In genomic region chr17:74453665-74454196, GRCh38 we compare ENCODE assay signal across 8 cellular contexts. TPM values are rescaled to one million over a fixed set of nuclear protein-coding genes. Genes with fewer than 3 reads are reported as not detected.
DNase-seq lines count a peak whose midpoint lies in the region; TF ChIP-seq lines count a peak whose summit lies in the region.

No MANE protein-coding gene starts in this region.

- peaks cover 8% of the 10 kb centered on the region for H4K20me1 ChIP-seq in neural progenitor cell (ENCODE audit: low read depth)

- H3K9me3 ChIP-seq in neural progenitor cell (ENCODE audit: low read depth) (no peaks in the 10 kb centered on the region), uterus (no peaks in the 10 kb centered on the region)

- CTCF ChIA-PET in activated naive CD4-positive, alpha-beta T cell treated with anti-CD3 and anti-CD28 coated beads, Interleukin-2, amount 10 ng/mL, durations not matched to agents 7 days and 5 days (lab: Charles Lee): interaction anchor here (0.6 to 8.8 kb wide), 7 partner anchors 15 to 399 kb away, joined by 3 to 107 read pairs (median 5); partner anchors contain the start of gene GPR142

- peaks cover 38% of the 10 kb centered on the region for H3F3A ChIP-seq in neural progenitor cell (ENCODE audit: low read depth)

- DNase-seq in activated naive CD4-positive, alpha-beta T cell treated with anti-CD3 and anti-CD28 coated beads, Interleukin-2, amount 10 ng/mL, durations not matched to agents 7 days and 5 days: peak; percentile 85
- no peak for DNase-seq in activated naive CD4-positive, alpha-beta T cell treated with anti-CD3 and anti-CD28 coated beads, Interleukin-2, amount 50 U/mL, for 16 hours
- DNase-seq in HK-2 (ENCODE audit: unreplicated experiment) (peak; percentile 86), erythroblast (lab: John Stamatoyannopoulos, UW) (peak; percentile 74), neural progenitor cell (ENCODE audit: low spot score) (peak; percentile 97), uterus (no peak), DMS153 treated with DMSO at 0.1 percent for 48 hours (lab: John Stamatoyannopoulos, UW; ENCODE audit: unreplicated experiment) (no peak)
- peak; percentile 46 to 74 for DNase-seq in activated CD4-positive, alpha-beta T cell treated with anti-CD3 and anti-CD28 coated beads for 24 hours (ENCODE audit: low read depth in 2 of 2)

- no peaks in the 10 kb centered on the region for H3K79me2 ChIP-seq in neural progenitor cell (ENCODE audit: low read depth)

- no peak overlapping the region for H3K4me3 Mint-ChIP-seq in activated naive CD4-positive, alpha-beta T cell treated with anti-CD3 and anti-CD28 coated beads, Interleukin-2, amount 10 ng/mL, durations not matched to agents 7 days and 5 days
- H3K4me3 Mint-ChIP-seq in neural progenitor cell: peak overlapping the region; percentile 76

- intact Hi-C loops in uterus (cut with DNase I; ENCODE audit: low total_unique reads): no loop called here

- H3K4me1 ChIP-seq in neural progenitor cell: peaks cover 30% of the 10 kb centered on the region
- H3K4me1 ChIP-seq in uterus: peaks cover 0 to 10% of the 10 kb centered on the region in 2 donors

- H3K27me3 Mint-ChIP-seq in activated naive CD4-positive, alpha-beta T cell treated with anti-CD3 and anti-CD28 coated beads, Interleukin-2, amount 10 ng/mL, durations not matched to agents 7 days and 5 days: peaks cover 91% of the 10 kb centered on the region
- H3K27me3 Mint-ChIP-seq in neural progenitor cell (ENCODE audit: insufficient read depth, low read depth): peaks cover 27% of the 10 kb centered on the region

- peak overlapping the region; percentile 15 for H2AFZ ChIP-seq in neural progenitor cell (replicated peaks)

- H3K27ac Mint-ChIP-seq in activated naive CD4-positive, alpha-beta T cell treated with anti-CD3 and anti-CD28 coated beads, Interleukin-2, amount 10 ng/mL, durations not matched to agents 7 days and 5 days: no peak overlapping the region
- H3K27ac Mint-ChIP-seq in neural progenitor cell: no peak overlapping the region

- no peaks in the 10 kb centered on the region for H3K9me3 Mint-ChIP-seq in activated naive CD4-positive, alpha-beta T cell treated with anti-CD3 and anti-CD28 coated beads, Interleukin-2, amount 10 ng/mL, durations not matched to agents 7 days and 5 days
- no peaks in the 10 kb centered on the region for H3K9me3 Mint-ChIP-seq in neural progenitor cell

- TF ChIP-seq CTCF in neural progenitor cell (IDR thresholded peaks at IDR 0.05) (no peak), uterus (IDR thresholded peaks at IDR 0.05) (no peak)

- peaks cover 41% of the 10 kb centered on the region for H3K4me1 Mint-ChIP-seq in activated naive CD4-positive, alpha-beta T cell treated with anti-CD3 and anti-CD28 coated beads, Interleukin-2, amount 10 ng/mL, durations not matched to agents 7 days and 5 days
- H3K4me1 Mint-ChIP-seq in neural progenitor cell: peaks cover 56% of the 10 kb centered on the region

- no peaks in the 10 kb centered on the region for H3K36me3 Mint-ChIP-seq in activated naive CD4-positive, alpha-beta T cell treated with anti-CD3 and anti-CD28 coated beads, Interleukin-2, amount 10 ng/mL, durations not matched to agents 7 days and 5 days
- no peaks in the 10 kb centered on the region for H3K36me3 Mint-ChIP-seq in neural progenitor cell

- H3K36me3 ChIP-seq in neural progenitor cell: no peaks in the 10 kb centered on the region
- H3K36me3 ChIP-seq in uterus: no peaks in the 10 kb centered on the region

- no peak overlapping the region for H3K9ac ChIP-seq in neural progenitor cell

- H3K27me3 ChIP-seq in neural progenitor cell (peaks cover 38% of the 10 kb centered on the region), uterus (no peaks in the 10 kb centered on the region)

- H3K4me3 ChIP-seq in neural progenitor cell (peak overlapping the region; percentile 52), uterus (peak overlapping the region; percentile 20 to 43)

- peak overlapping the region; percentile 94 for H3K4me2 ChIP-seq in neural progenitor cell

- H3K27ac ChIP-seq in neural progenitor cell (no peak overlapping the region), uterus (peak overlapping the region; percentile 69 to 81)

- no peak for TF ChIP-seq POLR2A in erythroblast (IDR thresholded peaks at IDR 0.05; ENCODE audit: low read length)
- no peak for TF ChIP-seq POLR2A in uterus (IDR thresholded peaks at IDR 0.05)

RNA-seq across cellular contexts. Expression of gene CD300A, which starts 12.7 kb away (rescaled TPM):
- total RNA-seq in neural progenitor cell (ENCODE audit: low replicate concordance): 0.28 TPM in 1 of 2 replicates, not detected in the other
- 10 to 100 TPM in 1 of 4 donors, 1 to 10 TPM in 2, not detected in 1; 3.2 to 10.9 (median 4.0) TPM for total RNA-seq in uterus

RNA-seq across cellular contexts. Expression of gene GPRC5C, which starts 21.8 kb away (rescaled TPM):
- total RNA-seq in neural progenitor cell (ENCODE audit: low replicate concordance): 13.5 and 42.0 TPM in 2 replicates
- 10 to 100 TPM in 3 of 4 donors, 1 to 10 TPM in 1; 2.8 to 56.8 (median 27.6) TPM for total RNA-seq in uterus

Comparison
In these comparisons a context has a peak if more than half of its experiments do, and no peak if none do; other contexts are left out.
1. DNase-seq: peak in activated naive CD4-positive, alpha-beta T cell treated with anti-CD3 and anti-CD28 coated beads, Interleukin-2, amount 10 ng/mL, durations not matched to agents 7 days and 5 days (single experiment), HK-2 (single experiment), activated CD4-positive, alpha-beta T cell treated with anti-CD3 and anti-CD28 coated beads for 24 hours (2 of 2), erythroblast (2 of 2) and neural progenitor cell (single experiment); none in activated naive CD4-positive, alpha-beta T cell treated with anti-CD3 and anti-CD28 coated beads, Interleukin-2, amount 50 U/mL, for 16 hours (single experiment), uterus (0 of 2) and DMS153 treated with DMSO at 0.1 percent for 48 hours (single experiment).